Comparison of ENCODE assay signal across 10 cellular contexts in genomic region chr10:30645340-30645827, GRCh38. TPM values are rescaled to one million over a fixed set of nuclear protein-coding genes. Genes with fewer than 3 reads are reported as not detected.
DNase-seq lines count a peak whose midpoint lies in the region; FAIRE-seq and TF ChIP-seq lines count a peak whose summit lies in the region.
"Had no signal": no experiment of that assay in that cellular context is flagged by ENCODE, and none has a peak within 500 bp of the region (broad histone marks: within the 10 kb centered on the region; RNA-seq: fewer than 3 reads in every experiment).

No MANE protein-coding gene starts in this region.

- H3K27ac ChIP-seq in right atrium auricular region (peak overlapping the region; percentile 64 to 91), testis (no peak overlapping the region)

- no peak overlapping the region for H3K4me3 Mint-ChIP-seq in activated T-cell treated with anti-CD3 and anti-CD28 coated beads, Interleukin-2, amount 50 U/mL, for 24 hours
- no peak overlapping the region for H3K4me3 Mint-ChIP-seq in activated CD4-positive, alpha-beta memory T cell treated with anti-CD3 and anti-CD28 coated beads, Interleukin-2, amount 10 ng/mL, durations not matched to agents 7 days and 5 days

- POLR2A ChIA-PET in activated CD4-positive, alpha-beta memory T cell treated with anti-CD3 and anti-CD28 coated beads, Interleukin-2, amount 10 ng/mL, durations not matched to agents 7 days and 5 days (lab: Charles Lee) = no interaction called here
- POLR2A ChIA-PET in GM10248 (lab: Yijun Ruan, JAX) = no interaction called here

- peak; percentile 42 to 53 for DNase-seq in activated T-cell treated with anti-CD3 and anti-CD28 coated beads, Interleukin-2, amount 50 U/mL, for 48 hours
- no peak for DNase-seq in activated T-cell treated with anti-CD3 and anti-CD28 coated beads, Interleukin-2, amount 50 U/mL, for 24 hours
- peak; percentile 31 for DNase-seq in activated CD4-positive, alpha-beta memory T cell treated with anti-CD3 and anti-CD28 coated beads, Interleukin-2, amount 10 ng/mL, durations not matched to agents 7 days and 5 days
- peak; percentile 65 for DNase-seq in right atrium auricular region (ENCODE audit: low spot score)
- peak; percentile 30 for DNase-seq in testis
- no peak for DNase-seq in RCC 7860 (ENCODE audit: low spot score)
- no peak for DNase-seq in GM10248 (ENCODE audit: extremely low spot score)
- no peak for DNase-seq in HTR-8/SVneo (ENCODE audit: insufficient read length, low spot score)
- DNase-seq: NCI-H510A treated with DMSO at 0.1 percent for 48 hours had no signal

- H3K4me1 ChIP-seq in right atrium auricular region (peaks cover 0 to 27% of the 10 kb centered on the region in 2 donors), testis (peaks cover 6% of the 10 kb centered on the region)

- no peaks in the 10 kb centered on the region for H3K36me3 ChIP-seq in right atrium auricular region
- no peaks in the 10 kb centered on the region for H3K36me3 ChIP-seq in testis (ENCODE audit: low read depth, missing control alignments)

- no peaks in the 10 kb centered on the region for H3K27me3 ChIP-seq in right atrium auricular region
- H3K27me3 ChIP-seq in testis = no peaks in the 10 kb centered on the region

- H3K27ac Mint-ChIP-seq in activated T-cell treated with anti-CD3 and anti-CD28 coated beads, Interleukin-2, amount 50 U/mL, for 24 hours = no peak overlapping the region
- no peak overlapping the region for H3K27ac Mint-ChIP-seq in activated CD4-positive, alpha-beta memory T cell treated with anti-CD3 and anti-CD28 coated beads, Interleukin-2, amount 10 ng/mL, durations not matched to agents 7 days and 5 days

- intact Hi-C loops in testis (cut with DNase I; ENCODE audit: low total_unique reads) = no loop called here

- H3K9me3 Mint-ChIP-seq in activated T-cell treated with anti-CD3 and anti-CD28 coated beads, Interleukin-2, amount 50 U/mL, for 24 hours = no peaks in the 10 kb centered on the region
- no peaks in the 10 kb centered on the region for H3K9me3 Mint-ChIP-seq in activated CD4-positive, alpha-beta memory T cell treated with anti-CD3 and anti-CD28 coated beads, Interleukin-2, amount 10 ng/mL, durations not matched to agents 7 days and 5 days

- peaks cover 18% of the 10 kb centered on the region for H3K4me1 Mint-ChIP-seq in activated T-cell treated with anti-CD3 and anti-CD28 coated beads, Interleukin-2, amount 50 U/mL, for 24 hours (ENCODE audit: low read depth)
- peaks cover 23% of the 10 kb centered on the region for H3K4me1 Mint-ChIP-seq in activated CD4-positive, alpha-beta memory T cell treated with anti-CD3 and anti-CD28 coated beads, Interleukin-2, amount 10 ng/mL, durations not matched to agents 7 days and 5 days

- H3K9me3 ChIP-seq in right atrium auricular region = no peaks in the 10 kb centered on the region
- no peaks in the 10 kb centered on the region for H3K9me3 ChIP-seq in testis

- TF ChIP-seq POLR2A in testis (IDR thresholded peaks at IDR 0.05) = no peak

- TF ChIP-seq CTCF in right atrium auricular region (IDR thresholded peaks at IDR 0.05) = no peak
- no peak for TF ChIP-seq CTCF in testis (IDR thresholded peaks at IDR 0.05)
- no peak for TF ChIP-seq CTCF in GM10248 (IDR thresholded peaks at IDR 0.05; ENCODE audit: control extremely low read depth, extremely low read depth, low read depth, missing control alignments)

- no peaks in the 10 kb centered on the region for H3K36me3 Mint-ChIP-seq in activated T-cell treated with anti-CD3 and anti-CD28 coated beads, Interleukin-2, amount 50 U/mL, for 24 hours (ENCODE audit: low read depth)
- no peaks in the 10 kb centered on the region for H3K36me3 Mint-ChIP-seq in activated CD4-positive, alpha-beta memory T cell treated with anti-CD3 and anti-CD28 coated beads, Interleukin-2, amount 10 ng/mL, durations not matched to agents 7 days and 5 days (ENCODE audit: low read depth)

- H3K27me3 Mint-ChIP-seq in activated T-cell treated with anti-CD3 and anti-CD28 coated beads, Interleukin-2, amount 50 U/mL, for 24 hours = peaks cover 79% of the 10 kb centered on the region
- peaks cover 37% of the 10 kb centered on the region for H3K27me3 Mint-ChIP-seq in activated CD4-positive, alpha-beta memory T cell treated with anti-CD3 and anti-CD28 coated beads, Interleukin-2, amount 10 ng/mL, durations not matched to agents 7 days and 5 days

- H3K4me3 ChIP-seq in right atrium auricular region (no peak overlapping the region), testis (no peak overlapping the region)

- CTCF ChIA-PET in activated CD4-positive, alpha-beta memory T cell treated with anti-CD3 and anti-CD28 coated beads, Interleukin-2, amount 10 ng/mL, durations not matched to agents 7 days and 5 days (lab: Charles Lee) = no interaction called here
- CTCF ChIA-PET in GM10248 (lab: Yijun Ruan, JAX) = no interaction called here

- no peak for FAIRE-seq in RCC 7860 (lab: Jason Lieb, UNC)
- no peak for FAIRE-seq in HTR-8/SVneo (lab: Jason Lieb, UNC)
- FAIRE-seq: G401.6 had no signal

- 8 to 40% methylated on average over 7 to 15 of the region's 15 CpGs for WGBS in testis, 2 donors

RNA-seq across cellular contexts. Expression of gene LYZL2, which starts 15.8 kb away (rescaled TPM):
- total RNA-seq in activated CD4-positive, alpha-beta memory T cell treated with anti-CD3 and anti-CD28 coated beads, Interleukin-2, amount 10 ng/mL, durations not matched to agents 7 days and 5 days = not detected
- not detected for total RNA-seq in right atrium auricular region
- total RNA-seq in testis = 10 to 100 TPM; 48.7 to 88.9 TPM
- polyA plus RNA-seq in testis (ENCODE audit: insufficient read depth, low read depth, low replicate concordance) = 100 TPM

Comparison
In these comparisons a context has a peak if more than half of its experiments do, and no peak if none do; other contexts are left out.
1. DNase-seq: peak in activated T-cell treated with anti-CD3 and anti-CD28 coated beads, Interleukin-2, amount 50 U/mL, for 48 hours (2 of 2), activated CD4-positive, alpha-beta memory T cell treated with anti-CD3 and anti-CD28 coated beads, Interleukin-2, amount 10 ng/mL, durations not matched to agents 7 days and 5 days (single experiment), right atrium auricular region (single experiment) and testis (single experiment); none in activated T-cell treated with anti-CD3 and anti-CD28 coated beads, Interleukin-2, amount 50 U/mL, for 24 hours (single experiment), RCC 7860 (single experiment), GM10248 (single experiment) and HTR-8/SVneo (single experiment).
2. H3K27ac ChIP-seq: peak in right atrium auricular region (2 of 2); none in testis (0 of 2).
3. RNA of gene LYZL2, which starts 15.8 kb away (total RNA-seq): 48.7 to 88.9 TPM in testis; not detected in activated CD4-positive, alpha-beta memory T cell treated with anti-CD3 and anti-CD28 coated beads, Interleukin-2, amount 10 ng/mL, durations not matched to agents 7 days and 5 days and not detected in right atrium auricular region; every median in the first group is over 10 times any median in the second.